11 cellular contexts compared by ENCODE assay signal in the genomic region with DNA sequence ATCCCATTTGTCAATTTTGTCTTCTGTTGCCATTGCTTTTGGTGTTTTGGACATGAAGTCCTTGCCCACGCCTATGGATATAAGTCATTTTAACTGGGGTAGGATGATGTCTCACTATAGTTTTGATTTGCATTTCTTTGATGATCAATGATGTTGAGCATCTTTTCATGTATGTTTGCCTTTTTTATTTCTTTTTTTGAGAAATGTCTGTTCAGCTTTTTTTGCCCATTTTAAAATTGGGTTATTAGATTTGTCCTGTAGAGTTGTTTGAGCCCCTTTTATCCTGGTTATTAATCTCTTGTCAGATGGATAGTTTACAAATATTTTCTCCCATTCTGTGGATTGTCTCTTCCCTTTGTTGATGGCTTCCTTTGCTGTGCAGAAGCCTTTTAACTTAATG.
"Had no signal": no experiment of that assay in that cellular context is flagged by ENCODE, and none has a peak within 500 bp of the region (broad histone marks: within the 10 kb centered on the region; RNA-seq: fewer than 3 reads in every experiment).

No MANE protein-coding gene starts in this region.

- H3K4me3 ChIP-seq: GM23248, GM23338, HAP-1 had no signal

- DNase-seq: GM23248, GOT3, H7, H9, HCEC 1CT, HFFc6 had no signal

- H3K36me3 ChIP-seq: HAP-1 had no signal

- ATAC-seq: GM23338, HCT116 had no signal

- H3K4me2 ChIP-seq: GM23338 had no signal

- H2AFZ ChIP-seq: GM23248, GM23338 had no signal

- H3K9ac ChIP-seq: GM23248 had no signal

- FAIRE-seq: H1, H54 had no signal

- H3K27ac ChIP-seq: GM23248 had no signal

- H3K9me3 ChIP-seq: HAP-1 had no signal
